ENCODE assay signal across 16 cellular contexts in the genomic region with DNA sequence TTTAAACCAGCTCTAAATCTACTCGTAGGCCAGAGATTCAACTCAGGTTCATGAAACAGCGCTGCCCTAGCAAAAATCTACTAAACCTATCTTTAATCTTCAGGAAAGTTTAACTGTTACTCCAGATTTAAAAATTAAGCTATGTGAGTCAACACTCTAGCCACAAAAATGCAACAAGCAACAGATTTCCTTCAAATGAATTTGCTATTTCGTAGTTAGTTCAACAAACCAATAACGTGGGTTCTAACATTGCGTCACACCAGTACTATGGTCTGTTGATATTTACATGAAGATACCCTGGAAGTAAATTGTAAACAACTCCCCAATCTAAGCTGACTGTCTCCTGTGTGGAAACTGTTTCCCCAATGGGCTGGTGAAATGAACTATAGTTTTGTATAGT.
DNase-seq lines count a peak whose midpoint lies in the region.
"Had no signal": no experiment of that assay in that cellular context is flagged by ENCODE, and none has a peak within 500 bp of the region (broad histone marks: within the 10 kb centered on the region; RNA-seq: fewer than 3 reads in every experiment).

No MANE protein-coding gene starts in this region.

- peak; percentile 72 for DNase-seq in AG08395 (ENCODE audit: low spot score)
- peak; percentile 43 for DNase-seq in HS-5 (ENCODE audit: low read depth)
- DNase-seq in astrocyte of the hippocampus (ENCODE audit: low read depth, low spot score): peak; percentile 80
- DNase-seq in iris pigment epithelial cell (ENCODE audit: low read depth): peak; percentile 96
- no peak for DNase-seq in effector CD4-positive, alpha-beta T cell
- DNase-seq in DMS153 treated with DMSO at 0.1 percent for 48 hours (lab: John Stamatoyannopoulos, UW; ENCODE audit: unreplicated experiment): no peak
- DNase-seq in stimulated activated CD4-positive, alpha-beta T cell treated with anti-CD3 and anti-CD28 coated beads, Interleukin-2, amount 100 ng/mL, for 24 hours: no peak
- DNase-seq in hippocampal formation (lab: John Stamatoyannopoulos, UW): no peak
- DNase-seq: activated naive CD4-positive, alpha-beta T cell treated with anti-CD3 and anti-CD28 coated beads, Interleukin-2, amount 10 ng/mL, durations not matched to agents 7 days and 5 days; C1 segment of cervical spinal cord; cerebellar nuclear complex; H9; MG63; midbrain; NK-92 treated with Interleukin-12 subunit alpha and Interleukin-12 subunit beta, amount 100 ng/mL, for 24 hours; stimulated activated CD4-positive, alpha-beta T cell treated with anti-CD3 and anti-CD28 coated beads, Interleukin-4, amount 100 ng/mL, for 24 hours had no signal

Comparison
In these comparisons a context has a peak if more than half of its experiments do, and no peak if none do; other contexts are left out.
1. DNase-seq: peak in AG08395 (single experiment), HS-5 (single experiment), astrocyte of the hippocampus (single experiment) and iris pigment epithelial cell (single experiment); none in effector CD4-positive, alpha-beta T cell (single experiment), DMS153 treated with DMSO at 0.1 percent for 48 hours (single experiment), stimulated activated CD4-positive, alpha-beta T cell treated with anti-CD3 and anti-CD28 coated beads, Interleukin-2, amount 100 ng/mL, for 24 hours (0 of 2) and hippocampal formation (0 of 2).